ENCODE assay signal across 16 cellular contexts in genomic region chr9:85408494-85408893, GRCh38.
"Had no signal": no experiment of that assay in that cellular context is flagged by ENCODE, and none has a peak within 500 bp of the region (broad histone marks: within the 10 kb centered on the region; RNA-seq: fewer than 3 reads in every experiment).

No MANE protein-coding gene starts in this region.

- H3K4me1 ChIP-seq: esophagus muscularis mucosa, parathyroid adenoma, testis had no signal

- H3K9me3 Mint-ChIP-seq: activated CD4-positive, alpha-beta memory T cell treated with anti-CD3 and anti-CD28 coated beads for 36 hours; activated naive CD8-positive, alpha-beta T cell treated with anti-CD3 and anti-CD28 coated beads, Interleukin-2, amount 10 ng/mL, durations not matched to agents 7 days and 5 days; activated T-cell treated with anti-CD3 and anti-CD28 coated beads, Interleukin-2, amount 50 U/mL, for 72 hours; immature natural killer cell; stimulated activated naive CD8-positive, alpha-beta T cell treated with anti-CD3 and anti-CD28 coated beads, Interleukin-15, amount 100 ng/mL, for 72 hours had no signal

- H3K36me3 ChIP-seq: esophagus muscularis mucosa had no signal

- H2AFZ ChIP-seq: parathyroid adenoma had no signal

- DNase-seq: activated CD4-positive, alpha-beta memory T cell treated with anti-CD3 and anti-CD28 coated beads for 36 hours; activated CD4-positive, CD25-positive, alpha-beta regulatory T cell treated with anti-CD3 and anti-CD28 coated beads, Interleukin-2, amount 50 U/mL, for 72 hours; activated gamma-delta T cell treated with Interleukin-2 at 50 U/mL for 16 hours; activated naive CD8-positive, alpha-beta T cell treated with anti-CD3 and anti-CD28 coated beads, Interleukin-2, amount 10 ng/mL, durations not matched to agents 7 days and 5 days; activated T-cell treated with anti-CD3 and anti-CD28 coated beads, Interleukin-2, amount 50 U/mL, for 72 hours; aorta; immature natural killer cell; left colon; mammary epithelial cell; naive thymus-derived CD4-positive, alpha-beta T cell; stimulated activated CD4-positive, alpha-beta T cell treated with anti-CD3 and anti-CD28 coated beads, Interleukin-4, amount 100 ng/mL, for 4 hours; stimulated activated naive CD8-positive, alpha-beta T cell treated with anti-CD3 and anti-CD28 coated beads, Interleukin-15, amount 100 ng/mL, for 72 hours; testis had no signal

- H3K4me1 Mint-ChIP-seq: activated naive CD8-positive, alpha-beta T cell treated with anti-CD3 and anti-CD28 coated beads, Interleukin-2, amount 10 ng/mL, durations not matched to agents 7 days and 5 days; immature natural killer cell; naive thymus-derived CD4-positive, alpha-beta T cell; stimulated activated naive CD8-positive, alpha-beta T cell treated with anti-CD3 and anti-CD28 coated beads, Interleukin-15, amount 100 ng/mL, for 72 hours had no signal

- H3K4me3 Mint-ChIP-seq: activated CD4-positive, alpha-beta memory T cell treated with anti-CD3 and anti-CD28 coated beads for 36 hours; activated naive CD8-positive, alpha-beta T cell treated with anti-CD3 and anti-CD28 coated beads, Interleukin-2, amount 10 ng/mL, durations not matched to agents 7 days and 5 days; activated T-cell treated with anti-CD3 and anti-CD28 coated beads, Interleukin-2, amount 50 U/mL, for 72 hours; immature natural killer cell; naive thymus-derived CD4-positive, alpha-beta T cell; stimulated activated naive CD8-positive, alpha-beta T cell treated with anti-CD3 and anti-CD28 coated beads, Interleukin-15, amount 100 ng/mL, for 72 hours had no signal

- H3K9me3 ChIP-seq: esophagus muscularis mucosa, testis had no signal

- H3K27ac ChIP-seq: esophagus muscularis mucosa, parathyroid adenoma, skin epidermis, testis had no signal

- H3K4me3 ChIP-seq: esophagus muscularis mucosa, skin epidermis, testis had no signal

- H3K27me3 ChIP-seq: esophagus muscularis mucosa, testis had no signal

- H3K9ac ChIP-seq: parathyroid adenoma had no signal

- H3K36me3 Mint-ChIP-seq: activated CD4-positive, alpha-beta memory T cell treated with anti-CD3 and anti-CD28 coated beads for 36 hours; activated naive CD8-positive, alpha-beta T cell treated with anti-CD3 and anti-CD28 coated beads, Interleukin-2, amount 10 ng/mL, durations not matched to agents 7 days and 5 days; immature natural killer cell; naive thymus-derived CD4-positive, alpha-beta T cell had no signal

- H3K27ac Mint-ChIP-seq: activated CD4-positive, alpha-beta memory T cell treated with anti-CD3 and anti-CD28 coated beads for 36 hours; activated naive CD8-positive, alpha-beta T cell treated with anti-CD3 and anti-CD28 coated beads, Interleukin-2, amount 10 ng/mL, durations not matched to agents 7 days and 5 days; activated T-cell treated with anti-CD3 and anti-CD28 coated beads, Interleukin-2, amount 50 U/mL, for 72 hours; immature natural killer cell; naive thymus-derived CD4-positive, alpha-beta T cell; stimulated activated naive CD8-positive, alpha-beta T cell treated with anti-CD3 and anti-CD28 coated beads, Interleukin-15, amount 100 ng/mL, for 72 hours had no signal

- ATAC-seq: activated T-cell treated with anti-CD3 and anti-CD28 coated beads, Interleukin-2, amount 50 U/mL, for 72 hours; left colon; naive thymus-derived CD4-positive, alpha-beta T cell; stimulated activated naive CD8-positive, alpha-beta T cell treated with anti-CD3 and anti-CD28 coated beads, Interleukin-15, amount 100 ng/mL, for 72 hours had no signal

- H3K79me2 ChIP-seq: parathyroid adenoma had no signal
